In the genomic region with DNA sequence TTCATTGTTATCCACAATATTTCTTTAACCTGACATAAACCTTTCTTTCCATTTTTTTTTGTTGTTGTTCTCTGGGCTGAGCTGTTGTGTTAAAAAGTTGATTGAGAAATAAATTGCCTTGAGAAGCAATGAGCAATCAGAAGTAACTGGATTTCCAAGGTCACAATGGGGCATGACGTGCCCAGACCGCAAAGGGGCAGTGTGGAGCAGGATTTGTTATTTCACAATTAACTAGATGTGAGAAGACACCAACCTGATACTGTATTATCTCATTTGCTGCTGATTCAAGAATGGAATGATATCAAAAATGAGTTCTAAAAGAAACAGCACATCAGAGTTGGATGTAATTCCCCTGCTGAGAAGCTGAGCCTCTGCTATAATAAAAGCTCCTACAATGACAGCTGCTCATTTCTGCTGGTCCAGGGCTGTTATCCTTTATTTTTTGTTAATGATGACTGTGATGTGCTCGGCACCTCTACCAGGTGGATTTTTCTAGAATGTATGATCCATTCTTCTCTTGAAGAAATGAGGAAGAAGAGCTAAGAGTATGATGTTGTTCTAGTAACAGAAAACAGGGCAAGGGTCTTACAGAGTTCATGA, we compare ENCODE assay signal across 9 cellular contexts. TPM values are rescaled to one million over a fixed set of nuclear protein-coding genes. Genes with fewer than 3 reads are reported as not detected.
DNase-seq lines count a peak whose midpoint lies in the region; ATAC-seq and TF ChIP-seq lines count a peak whose summit lies in the region.
"Had no signal": no experiment of that assay in that cellular context is flagged by ENCODE, and none has a peak within 500 bp of the region (broad histone marks: within the 10 kb centered on the region; RNA-seq: fewer than 3 reads in every experiment).

No MANE protein-coding gene starts in this region.

- H3K36me3 Mint-ChIP-seq in neural crest cell (ENCODE audit: low read depth), result no peaks in the 10 kb centered on the region
- H3K36me3 Mint-ChIP-seq: IgD-negative memory B cell had no signal

- no peaks in the 10 kb centered on the region for H3K9me3 Mint-ChIP-seq in neural crest cell
- H3K9me3 Mint-ChIP-seq: IgD-negative memory B cell had no signal

- no peak for ATAC-seq in GM19324 (IDR thresholded peaks at IDR 0.05; ENCODE audit: low FRiP score, unreplicated experiment)

- no peak overlapping the region for H3K27ac ChIP-seq in tibial artery

- H3K4me3 Mint-ChIP-seq in neural crest cell, result no peak overlapping the region
- H3K4me3 Mint-ChIP-seq: IgD-negative memory B cell had no signal

- TF ChIP-seq CTCF in GM10248 (IDR thresholded peaks at IDR 0.05; ENCODE audit: control extremely low read depth, extremely low read depth, low read depth, missing control alignments) (peak; percentile 48), neural crest cell (conservative IDR thresholded peaks at IDR 0.05) (peak; percentile 64), tibial artery (IDR thresholded peaks at IDR 0.05) (peak in 1 of 2 experiments; percentile 6)

- peaks cover 11% of the 10 kb centered on the region for H3K4me1 Mint-ChIP-seq in neural crest cell
- H3K4me1 Mint-ChIP-seq: IgD-negative memory B cell had no signal

- POLR2A ChIA-PET in GM10248 (lab: Yijun Ruan, JAX), result no interaction called here

- CTCF ChIA-PET in GM10248 (lab: Yijun Ruan, JAX), result interaction anchor here (1.0 to 2.0 kb wide), 3 partner anchors 9 to 28 kb away, joined by 3 to 6 read pairs (median 5); a partner anchor contains a TSS

- no peaks in the 10 kb centered on the region for H3K36me3 ChIP-seq in tibial artery

- no peaks in the 10 kb centered on the region for H3K9me3 ChIP-seq in tibial artery

- DNase-seq in AG08396 (ENCODE audit: low spot score), result peak; percentile 38
- DNase-seq in GM10248 (ENCODE audit: extremely low spot score), result peak; percentile 17
- peak; percentile 33 for DNase-seq in NCI-H2171 treated with DMSO at 0.1 percent for 48 hours (lab: John Stamatoyannopoulos, UW)
- DNase-seq in dermis microvascular lymphatic vessel endothelial cell (ENCODE audit: low read depth in 2 of 2), result peak; percentile 20 to 42
- DNase-seq in neural crest cell (ENCODE audit: low read depth, low spot score), result peak; percentile 32
- DNase-seq in tibial artery, result no peak
- no peak for DNase-seq in GM19238 (ENCODE audit: insufficient read length, low spot score)

- no peak overlapping the region for H3K4me3 ChIP-seq in tibial artery

- intact Hi-C loops in tibial artery (cut with DNase I; ENCODE audit: low total_unique reads), result no loop called here

- no peaks in the 10 kb centered on the region for H3K27me3 ChIP-seq in tibial artery

- H3K4me1 ChIP-seq in tibial artery, result no peaks in the 10 kb centered on the region

- no peak overlapping the region for H3K27ac Mint-ChIP-seq in neural crest cell (ENCODE audit: unreplicated experiment)
- H3K27ac Mint-ChIP-seq: IgD-negative memory B cell had no signal

- peaks cover 15% of the 10 kb centered on the region for H3K27me3 Mint-ChIP-seq in neural crest cell (ENCODE audit: low read depth)
- H3K27me3 Mint-ChIP-seq: IgD-negative memory B cell had no signal

RNA-seq across cellular contexts. Expression of a gene that starts 28.1 kb away (rescaled TPM):
- total RNA-seq in dermis microvascular lymphatic vessel endothelial cell, result not detected in 2 replicates
- total RNA-seq in neural crest cell, result 16.1 and 18.1 TPM in 2 replicates

Comparison
In these comparisons a context has a peak if more than half of its experiments do, and no peak if none do; other contexts are left out.
1. DNase-seq: peak in AG08396 (single experiment), GM10248 (single experiment), NCI-H2171 treated with DMSO at 0.1 percent for 48 hours (single experiment), dermis microvascular lymphatic vessel endothelial cell (2 of 2) and neural crest cell (single experiment); none in tibial artery (0 of 2) and GM19238 (single experiment).
2. RNA of a gene that starts 28.1 kb away (total RNA-seq): 16.1 to 18.1 TPM in neural crest cell; not detected in dermis microvascular lymphatic vessel endothelial cell; every median in the first group is over 10 times any median in the second.